11 cellular contexts compared by ENCODE assay signal in genomic region chr12:128801879-128802391, GRCh38. TPM values are rescaled to one million over a fixed set of nuclear protein-coding genes. Genes with fewer than 3 reads are reported as not detected.
DNase-seq lines count a peak whose midpoint lies in the region; ATAC-seq lines count a peak whose summit lies in the region.
"Had no signal": no experiment of that assay in that cellular context is flagged by ENCODE, and none has a peak within 500 bp of the region (broad histone marks: within the 10 kb centered on the region; RNA-seq: fewer than 3 reads in every experiment).

No MANE protein-coding gene starts in this region.

- peak; percentile 23 for ATAC-seq in HG02759 (IDR thresholded peaks at IDR 0.05; ENCODE audit: unreplicated experiment)
- ATAC-seq in central memory CD8-positive, alpha-beta T cell (replicated peaks; ENCODE audit: extremely low read depth, poor library complexity, severe bottlenecking) = no peak
- ATAC-seq: activated T-helper 17 cell treated with anti-CD3 and anti-CD28 coated beads, Interleukin-2, amount 50 U/mL, for 72 hours; pancreas had no signal

- H3K27ac Mint-ChIP-seq in central memory CD8-positive, alpha-beta T cell (ENCODE audit: low read depth) = peak overlapping the region; percentile 10
- H3K27ac Mint-ChIP-seq: activated T-helper 17 cell treated with anti-CD3 and anti-CD28 coated beads, Interleukin-2, amount 50 U/mL, for 72 hours had no signal

- H3K4me3 Mint-ChIP-seq in central memory CD8-positive, alpha-beta T cell = no peak overlapping the region
- H3K4me3 Mint-ChIP-seq: activated T-helper 17 cell treated with anti-CD3 and anti-CD28 coated beads, Interleukin-2, amount 50 U/mL, for 72 hours had no signal

- DNase-seq in ACHN (peak; percentile 63), mesenteric fat pad (ENCODE audit: low spot score) (peak; percentile 28), NCI-H69 (lab: John Stamatoyannopoulos, UW) (no peak), NCI-H128 (lab: John Stamatoyannopoulos, UW; ENCODE audit: unreplicated experiment) (no peak), ureter (ENCODE audit: low spot score) (no peak)
- DNase-seq in central memory CD8-positive, alpha-beta T cell (ENCODE audit: low spot score in 2 of 2) = no peak
- no peak for DNase-seq in activated CD4-positive, CD25-positive, alpha-beta regulatory T cell (lab: John Stamatoyannopoulos, UW)
- DNase-seq: NCI-H1694, pancreas had no signal

- H3K27me3 Mint-ChIP-seq in central memory CD8-positive, alpha-beta T cell = no peaks in the 10 kb centered on the region
- H3K27me3 Mint-ChIP-seq: activated T-helper 17 cell treated with anti-CD3 and anti-CD28 coated beads, Interleukin-2, amount 50 U/mL, for 72 hours had no signal

- H3K36me3 Mint-ChIP-seq in central memory CD8-positive, alpha-beta T cell (ENCODE audit: insufficient read depth) = peaks cover 60% of the 10 kb centered on the region

- H3K4me1 Mint-ChIP-seq in central memory CD8-positive, alpha-beta T cell = peaks cover 33% of the 10 kb centered on the region

- in situ Hi-C loops in ACHN (cut with HindIII; ENCODE audit: low pct_ligation_motif_present, low pct_unique_long_range_greater_than_20kb, low sequenced_read_pairs) = no loop called here

- H3K9me3 Mint-ChIP-seq in central memory CD8-positive, alpha-beta T cell = no peaks in the 10 kb centered on the region
- H3K9me3 Mint-ChIP-seq: activated T-helper 17 cell treated with anti-CD3 and anti-CD28 coated beads, Interleukin-2, amount 50 U/mL, for 72 hours had no signal

RNA-seq across cellular contexts. Expression of gene SLC15A4, which starts 21.8 kb away (rescaled TPM):
- total RNA-seq in mesenteric fat pad (26.5 TPM), ureter (27.6 TPM)

RNA-seq across cellular contexts. Expression of gene GLT1D1, which starts 51.3 kb away (rescaled TPM):
- total RNA-seq in mesenteric fat pad = 4.1 TPM
- total RNA-seq in ureter = 0.94 TPM
- total RNA-seq: activated T-helper 17 cell treated with anti-CD3 and anti-CD28 coated beads, Interleukin-2, amount 50 U/mL, for 72 hours had no signal

Comparison
In these comparisons a context has a peak if more than half of its experiments do, and no peak if none do; other contexts are left out.
1. DNase-seq: peak in ACHN (single experiment) and mesenteric fat pad (single experiment); none in central memory CD8-positive, alpha-beta T cell (0 of 2), NCI-H69 (single experiment), NCI-H128 (single experiment), ureter (single experiment) and activated CD4-positive, CD25-positive, alpha-beta regulatory T cell (0 of 4).